21 cellular contexts compared by ENCODE assay signal in the genomic region with DNA sequence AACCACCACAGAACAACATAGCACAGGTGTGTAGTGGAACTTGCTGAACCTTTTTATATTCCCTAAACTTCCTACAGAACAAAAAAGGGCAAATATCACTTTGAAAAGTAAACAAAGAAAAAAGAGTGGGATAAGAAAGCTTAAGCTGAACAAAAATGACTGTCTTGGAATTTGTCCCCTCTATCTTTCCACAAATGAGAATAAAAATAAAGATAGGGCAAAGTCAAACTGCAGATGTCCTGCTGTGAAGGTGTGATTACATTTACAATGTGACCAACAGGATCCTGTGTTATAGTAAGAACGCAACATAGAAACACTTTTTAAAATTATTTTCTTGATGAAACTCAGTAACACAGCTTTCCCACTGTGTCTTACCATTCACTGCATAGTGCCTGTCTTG.
"Had no signal": no experiment of that assay in that cellular context is flagged by ENCODE, and none has a peak within 500 bp of the region (broad histone marks: within the 10 kb centered on the region; RNA-seq: fewer than 3 reads in every experiment).

No MANE protein-coding gene starts in this region.

- DNase-seq: dorsolateral prefrontal cortex; effector CD4-positive, alpha-beta T cell; naive B cell; pancreas; sigmoid colon; spleen; stimulated activated CD4-positive, alpha-beta T cell treated with anti-CD3 and anti-CD28 coated beads, Interleukin-4, amount 100 ng/mL, for 4 hours; stimulated activated naive CD8-positive, alpha-beta T cell treated with anti-CD3 and anti-CD28 coated beads, Interleukin-15, Interleukin-2, amounts not matched to agents 100 U/mL and 50 U/mL, for 24 hours; substantia nigra; testis; tibial artery; upper lobe of left lung had no signal

- H3K4me1 ChIP-seq: pancreas, right atrium auricular region, sigmoid colon, spleen, testis, tibial artery, upper lobe of left lung had no signal

- H3K27me3 ChIP-seq: dorsolateral prefrontal cortex, neutrophil, pancreas, right atrium auricular region, sigmoid colon, spleen, testis, tibial artery, upper lobe of left lung had no signal

- ATAC-seq: left lobe of liver; natural killer cell treated with Interleukin-12 subunit alpha and Interleukin-12 subunit beta and Interleukin-15 and Interleukin-18, amount 100 ng/mL, for 72 hours; pancreas; stimulated activated memory B cell treated with anti-CD40 and anti-IgM and Interleukin-4, amounts not matched to agents 10 μg/mL and 1 μg/mL and 100 μg/mL, for 72 hours; stimulated activated naive CD8-positive, alpha-beta T cell treated with anti-CD3 and anti-CD28 coated beads, Interleukin-15, Interleukin-2, amounts not matched to agents 100 U/mL and 50 U/mL, for 24 hours had no signal

- H3K4me3 ChIP-seq: dorsolateral prefrontal cortex, lung, pancreas, right atrium auricular region, sigmoid colon, spleen, testis, tibial artery, upper lobe of left lung had no signal

- H3K27ac ChIP-seq: dorsolateral prefrontal cortex, neutrophil, pancreas, right atrium auricular region, sigmoid colon, spleen, testis, tibial artery, upper lobe of left lung had no signal

- FAIRE-seq: frontal cortex, keratinocyte, pancreas, urothelium cell line had no signal

- H3K9me3 ChIP-seq: neutrophil, pancreas, right atrium auricular region, sigmoid colon, spleen, testis, tibial artery, upper lobe of left lung had no signal
